9 cellular contexts compared by ENCODE assay signal in genomic region chr19:38870612-38871011, GRCh38. TPM values are rescaled to one million over a fixed set of nuclear protein-coding genes. Genes with fewer than 3 reads are reported as not detected.
DNase-seq lines count a peak whose midpoint lies in the region; ATAC-seq and TF ChIP-seq lines count a peak whose summit lies in the region.
"Had no signal": no experiment of that assay in that cellular context is flagged by ENCODE, and none has a peak within 500 bp of the region (broad histone marks: within the 10 kb centered on the region; RNA-seq: fewer than 3 reads in every experiment).

No MANE protein-coding gene starts in this region.

- H3K4me3 Mint-ChIP-seq in activated T-cell treated with anti-CD3 and anti-CD28 coated beads, Interleukin-2, amount 50 U/mL, for 4 hours = peak overlapping the region; percentile 75
- H3K4me3 Mint-ChIP-seq in effector memory CD8-positive, alpha-beta T cell = peak overlapping the region; percentile 89

- no peaks in the 10 kb centered on the region for H3K9me3 Mint-ChIP-seq in activated T-cell treated with anti-CD3 and anti-CD28 coated beads, Interleukin-2, amount 50 U/mL, for 4 hours
- H3K9me3 Mint-ChIP-seq in effector memory CD8-positive, alpha-beta T cell = no peaks in the 10 kb centered on the region
- H3K9me3 Mint-ChIP-seq: nephron had no signal

- ATAC-seq in activated T-cell treated with anti-CD3 and anti-CD28 coated beads, Interleukin-2, amount 50 U/mL, for 4 hours = no peak
- ATAC-seq in effector memory CD8-positive, alpha-beta T cell (replicated peaks) = no peak
- ATAC-seq in psoas muscle = no peak
- no peak for ATAC-seq in HG03342 (IDR thresholded peaks at IDR 0.05; ENCODE audit: unreplicated experiment)

- H3K36me3 ChIP-seq in OCI-LY3 (replicated peaks; ENCODE audit: low read depth, low read length) = no peaks in the 10 kb centered on the region
- H3K36me3 ChIP-seq in psoas muscle (ENCODE audit: insufficient read depth in 1 of 2, low read depth in 1 of 2) = no peaks in the 10 kb centered on the region

- H3K4me1 ChIP-seq in OCI-LY3 (ENCODE audit: low read length) (peaks cover 21% of the 10 kb centered on the region), psoas muscle (no peaks in the 10 kb centered on the region)

- DNase-seq in activated T-cell treated with anti-CD3 and anti-CD28 coated beads, Interleukin-2, amount 50 U/mL, for 4 hours = no peak
- DNase-seq in activated T-cell treated with anti-CD3 and anti-CD28 coated beads for 4 hours = no peak
- DNase-seq in effector memory CD8-positive, alpha-beta T cell = no peak
- DNase-seq in psoas muscle = no peak
- no peak for DNase-seq in NCI-H1694 (lab: John Stamatoyannopoulos, UW)
- DNase-seq in GOT3 (lab: John Stamatoyannopoulos, UW) = no peak

- no peak overlapping the region for H3K9ac ChIP-seq in OCI-LY3 (ENCODE audit: low read length)

- H2AFZ ChIP-seq in OCI-LY3 (ENCODE audit: low read depth, low read length) = no peak overlapping the region

- H3K9me3 ChIP-seq in OCI-LY3 (ENCODE audit: insufficient read depth, low read length) (no peaks in the 10 kb centered on the region), psoas muscle (no peaks in the 10 kb centered on the region)

- H3K27me3 Mint-ChIP-seq in activated T-cell treated with anti-CD3 and anti-CD28 coated beads, Interleukin-2, amount 50 U/mL, for 4 hours (ENCODE audit: low read depth) = no peaks in the 10 kb centered on the region
- no peaks in the 10 kb centered on the region for H3K27me3 Mint-ChIP-seq in effector memory CD8-positive, alpha-beta T cell

- H3K27ac Mint-ChIP-seq in effector memory CD8-positive, alpha-beta T cell = peak overlapping the region; percentile 84 to 87

- TF ChIP-seq CTCF in OCI-LY3 (IDR thresholded peaks at IDR 0.05; ENCODE audit: low read depth, low read length) (no peak), psoas muscle (IDR thresholded peaks at IDR 0.05) (no peak)

- peaks cover 10% of the 10 kb centered on the region for H3K36me3 Mint-ChIP-seq in activated T-cell treated with anti-CD3 and anti-CD28 coated beads, Interleukin-2, amount 50 U/mL, for 4 hours (ENCODE audit: insufficient read depth)
- peaks cover 26% of the 10 kb centered on the region for H3K36me3 Mint-ChIP-seq in effector memory CD8-positive, alpha-beta T cell (ENCODE audit: insufficient read depth)

- H3K27me3 ChIP-seq in OCI-LY3 (ENCODE audit: low read depth, low read length) = no peaks in the 10 kb centered on the region
- no peaks in the 10 kb centered on the region for H3K27me3 ChIP-seq in psoas muscle (ENCODE audit: insufficient read depth in 3 of 3, low read length in 2 of 3)

- 84 to 95% (median 89%) methylated on average over 15 to 19 of the region's 19 CpGs for WGBS in psoas muscle, 3 donors

- H3K27ac ChIP-seq in OCI-LY3 (ENCODE audit: low read length) (no peak overlapping the region), psoas muscle (peak overlapping the region; percentile 70)

- peak overlapping the region; percentile 93; the same call in 1 of the 2 replicates for H3K4me2 ChIP-seq in OCI-LY3 (ENCODE audit: low read length)

- no peaks in the 10 kb centered on the region for H3K79me2 ChIP-seq in OCI-LY3 (ENCODE audit: low read length)

- H3K4me1 Mint-ChIP-seq in activated T-cell treated with anti-CD3 and anti-CD28 coated beads, Interleukin-2, amount 50 U/mL, for 4 hours (ENCODE audit: low read depth) = peaks cover 34% of the 10 kb centered on the region
- H3K4me1 Mint-ChIP-seq in effector memory CD8-positive, alpha-beta T cell (ENCODE audit: low read depth in 2 of 2) = peaks cover 24 to 33% of the 10 kb centered on the region in 2 donors

- intact Hi-C loops in psoas muscle (cut with DNase I) = no loop called here

- peak overlapping the region; percentile 77 for H3K4me3 ChIP-seq in OCI-LY3 (ENCODE audit: low read length)
- peak overlapping the region; percentile 68 for H3K4me3 ChIP-seq in psoas muscle

- no peaks in the 10 kb centered on the region for H4K20me1 ChIP-seq in OCI-LY3 (ENCODE audit: insufficient read depth, low read length)

RNA-seq across cellular contexts. Expression of gene RINL, which starts 7.5 kb away (rescaled TPM):
- total RNA-seq in activated T-cell treated with anti-CD3 and anti-CD28 coated beads, Interleukin-2, amount 50 U/mL, for 4 hours = 10 to 100 TPM; 65.2 to 77.3 (median 68.6) TPM
- total RNA-seq in psoas muscle = 1 to 10 TPM; 1.5 to 4.8 (median 2.2) TPM
- polyA plus RNA-seq in psoas muscle = 1 to 10 TPM; 2.2 to 3.4 (median 2.2) TPM

RNA-seq across cellular contexts. Expression of gene HNRNPL, which starts 20.8 kb away (rescaled TPM):
- total RNA-seq in activated T-cell treated with anti-CD3 and anti-CD28 coated beads, Interleukin-2, amount 50 U/mL, for 4 hours = 100 to 1,000 TPM; 679 to 736 (median 698) TPM
- total RNA-seq in psoas muscle = 100 to 1,000 TPM; 151 to 229 (median 198) TPM
- 100 to 1,000 TPM; 109 to 215 (median 191) TPM for polyA plus RNA-seq in psoas muscle

RNA-seq across cellular contexts. Expression of gene SIRT2, which starts 28.8 kb away (rescaled TPM):
- total RNA-seq in activated T-cell treated with anti-CD3 and anti-CD28 coated beads, Interleukin-2, amount 50 U/mL, for 4 hours = 10 to 100 TPM; 23.5 to 29.8 (median 27.3) TPM
- 100 to 1,000 TPM; 133 to 180 (median 147) TPM for total RNA-seq in psoas muscle
- 100 to 1,000 TPM; 140 to 260 (median 204) TPM for polyA plus RNA-seq in psoas muscle

RNA-seq across cellular contexts. Expression of gene NFKBIB, which starts 29.2 kb away (rescaled TPM):
- 100 to 1,000 TPM; 150 to 174 (median 169) TPM for total RNA-seq in activated T-cell treated with anti-CD3 and anti-CD28 coated beads, Interleukin-2, amount 50 U/mL, for 4 hours
- total RNA-seq in psoas muscle = 10 to 100 TPM; 21.9 to 41.0 (median 26.6) TPM
- 100 to 1,000 TPM in 1 of 3 donors, 10 to 100 TPM in 2; 45.5 to 109 (median 50.7) TPM for polyA plus RNA-seq in psoas muscle

RNA-seq across cellular contexts. Expression of gene ECH1, which starts 39.0 kb away (rescaled TPM):
- total RNA-seq in activated T-cell treated with anti-CD3 and anti-CD28 coated beads, Interleukin-2, amount 50 U/mL, for 4 hours = 100 to 1,000 TPM in 2 of 3 donors, 10 to 100 TPM in 1; 91.1 to 109 (median 108) TPM
- total RNA-seq in psoas muscle = 100 to 1,000 TPM; 279 to 572 (median 404) TPM
- polyA plus RNA-seq in psoas muscle = 100 to 1,000 TPM; 512 to 649 (median 601) TPM

Comparison
In these comparisons a context has a peak if more than half of its experiments do, and no peak if none do; other contexts are left out.
1. RNA of gene RINL, which starts 7.5 kb away (total RNA-seq): 65.2 to 77.3 TPM in activated T-cell treated with anti-CD3 and anti-CD28 coated beads, Interleukin-2, amount 50 U/mL, for 4 hours; 1.5 to 4.8 TPM in psoas muscle; every median in the first group is over 10 times any median in the second.
2. RNA of gene SIRT2, which starts 28.8 kb away (total RNA-seq): 133 to 180 TPM in psoas muscle; 23.5 to 29.8 TPM in activated T-cell treated with anti-CD3 and anti-CD28 coated beads, Interleukin-2, amount 50 U/mL, for 4 hours; every median in the first group is over 4 times any median in the second.